22 cellular contexts compared by ENCODE assay signal in genomic region chr17:34853916-34854315, GRCh38.
"Had no signal": no experiment of that assay in that cellular context is flagged by ENCODE, and none has a peak within 500 bp of the region (broad histone marks: within the 10 kb centered on the region; RNA-seq: fewer than 3 reads in every experiment).

No MANE protein-coding gene starts in this region.

- ATAC-seq: effector memory CD8-positive, alpha-beta T cell; esophagus mucosa; gastrocnemius medialis; left colon; left lobe of liver; lower lobe of right lung; naive thymus-derived CD4-positive, alpha-beta T cell had no signal

- H3K4me1 ChIP-seq: esophagus squamous epithelium, gastrocnemius medialis, lower lobe of right lung had no signal

- DNase-seq: effector CD8-positive, alpha-beta T cell; effector memory CD8-positive, alpha-beta T cell; endodermal cell; erythroblast; esophagus squamous epithelium; foreskin fibroblast; foreskin melanocyte; gastrocnemius medialis; glutamatergic neuron; head of caudate nucleus; heart right ventricle; hippocampal formation; left colon; left ventricle myocardium inferior; lower lobe of right lung; mesenchymal stem cell; midbrain; naive thymus-derived CD4-positive, alpha-beta T cell had no signal

- H3K27ac ChIP-seq: coronary artery, epithelial cell of prostate, esophagus squamous epithelium, gastrocnemius medialis, heart right ventricle, left ventricle myocardium inferior, lower lobe of right lung had no signal

- H3K9me3 ChIP-seq: esophagus squamous epithelium, gastrocnemius medialis, heart right ventricle, left ventricle myocardium inferior, lower lobe of right lung had no signal

- H3K4me3 ChIP-seq: coronary artery, esophagus squamous epithelium, gastrocnemius medialis, heart right ventricle, left ventricle myocardium inferior, lower lobe of right lung had no signal

- H3K27me3 ChIP-seq: gastrocnemius medialis had no signal
